ENCODE assay signal across 25 cellular contexts in genomic region chr15:77540346-77541060, GRCh38.
DNase-seq lines count a peak whose midpoint lies in the region; ATAC-seq lines count a peak whose summit lies in the region.
"Had no signal": no experiment of that assay in that cellular context is flagged by ENCODE, and none has a peak within 500 bp of the region (broad histone marks: within the 10 kb centered on the region; RNA-seq: fewer than 3 reads in every experiment).

No MANE protein-coding gene starts in this region.

- H3K9me3 Mint-ChIP-seq in T-helper 1 cell treated with Interleukin-12 subunit alpha and Interleukin-12 subunit beta and Interleukin-4 antibody, amounts not matched to agents 30 μg/mL and 1 μg/mL, for 36 hours: no peaks in the 10 kb centered on the region
- no peaks in the 10 kb centered on the region for H3K9me3 Mint-ChIP-seq in memory B cell
- H3K9me3 Mint-ChIP-seq: naive thymus-derived CD8-positive, alpha-beta T cell had no signal

- ATAC-seq in memory B cell (ENCODE audit: low read depth): no peak
- no peak for ATAC-seq in GM19452 (IDR thresholded peaks at IDR 0.05; ENCODE audit: unreplicated experiment)
- ATAC-seq: naive thymus-derived CD8-positive, alpha-beta T cell; T-helper 17 cell had no signal

- H3K4me3 Mint-ChIP-seq in T-helper 1 cell treated with Interleukin-12 subunit alpha and Interleukin-12 subunit beta and Interleukin-4 antibody, amounts not matched to agents 30 μg/mL and 1 μg/mL, for 36 hours: no peak overlapping the region
- H3K4me3 Mint-ChIP-seq in memory B cell: peak overlapping the region; percentile 14
- H3K4me3 Mint-ChIP-seq: T-helper 17 cell had no signal

- H3K27ac Mint-ChIP-seq in T-helper 1 cell treated with Interleukin-12 subunit alpha and Interleukin-12 subunit beta and Interleukin-4 antibody, amounts not matched to agents 30 μg/mL and 1 μg/mL, for 36 hours: peak overlapping the region; percentile 3
- no peak overlapping the region for H3K27ac Mint-ChIP-seq in memory B cell
- H3K27ac Mint-ChIP-seq: T-helper 17 cell had no signal

- peaks cover 5% of the 10 kb centered on the region for H3K4me1 Mint-ChIP-seq in T-helper 1 cell treated with Interleukin-12 subunit alpha and Interleukin-12 subunit beta and Interleukin-4 antibody, amounts not matched to agents 30 μg/mL and 1 μg/mL, for 36 hours (ENCODE audit: low read depth)
- H3K4me1 Mint-ChIP-seq in memory B cell: peaks cover 49% of the 10 kb centered on the region

- no peaks in the 10 kb centered on the region for H3K36me3 Mint-ChIP-seq in T-helper 1 cell treated with Interleukin-12 subunit alpha and Interleukin-12 subunit beta and Interleukin-4 antibody, amounts not matched to agents 30 μg/mL and 1 μg/mL, for 36 hours (ENCODE audit: low read depth)
- H3K36me3 Mint-ChIP-seq in memory B cell: no peaks in the 10 kb centered on the region
- H3K36me3 Mint-ChIP-seq: naive thymus-derived CD8-positive, alpha-beta T cell had no signal

- DNase-seq in T-helper 1 cell (no peak), SKM-1 treated with dmso at 0.1 percent for 144 hours (lab: John Stamatoyannopoulos, UW; ENCODE audit: unreplicated experiment) (peak; percentile 12), memory B cell (ENCODE audit: low spot score in 2 of 2) (no peak), substantia nigra (lab: John Stamatoyannopoulos, UW) (no peak), NCI-H2196 (lab: John Stamatoyannopoulos, UW; ENCODE audit: unreplicated experiment) (no peak)
- no peak for DNase-seq in stimulated activated CD8-positive, alpha-beta memory T cell treated with anti-CD3 and anti-CD28 coated beads, Interleukin-4, amount 100 ng/mL, for 48 hours
- DNase-seq: activated CD8-positive, alpha-beta memory T cell treated with anti-CD3 and anti-CD28 coated beads, Interleukin-2, amount 50 U/mL, for 48 hours; activated gamma-delta T cell treated with Interleukin-2 at 50 U/mL for 16 hours; adrenal gland; BE2C; central memory CD4-positive, alpha-beta T cell; erythroblast; foreskin melanocyte; HCEC 1CT; kidney; naive thymus-derived CD8-positive, alpha-beta T cell; NCI-H526; Right ventricle myocardium superior; stimulated activated CD4-positive, alpha-beta T cell treated with anti-CD3 and anti-CD28 coated beads, Interleukin-4, amount 100 ng/mL, for 24 hours; T-helper 17 cell; WERI-Rb-1 had no signal

- peaks cover 9% of the 10 kb centered on the region for H3K27me3 Mint-ChIP-seq in T-helper 1 cell treated with Interleukin-12 subunit alpha and Interleukin-12 subunit beta and Interleukin-4 antibody, amounts not matched to agents 30 μg/mL and 1 μg/mL, for 36 hours (ENCODE audit: low read depth)
- H3K27me3 Mint-ChIP-seq in memory B cell: peaks cover 1% of the 10 kb centered on the region

- peak overlapping the region; percentile 88 for H3K27ac ChIP-seq in substantia nigra (ENCODE audit: low read depth, low read length, poor library complexity, severe bottlenecking)
- H3K27ac ChIP-seq: 22Rv1, prostate gland, WERI-Rb-1 had no signal
